ENCODE assay signal across 11 cellular contexts in the genomic region with DNA sequence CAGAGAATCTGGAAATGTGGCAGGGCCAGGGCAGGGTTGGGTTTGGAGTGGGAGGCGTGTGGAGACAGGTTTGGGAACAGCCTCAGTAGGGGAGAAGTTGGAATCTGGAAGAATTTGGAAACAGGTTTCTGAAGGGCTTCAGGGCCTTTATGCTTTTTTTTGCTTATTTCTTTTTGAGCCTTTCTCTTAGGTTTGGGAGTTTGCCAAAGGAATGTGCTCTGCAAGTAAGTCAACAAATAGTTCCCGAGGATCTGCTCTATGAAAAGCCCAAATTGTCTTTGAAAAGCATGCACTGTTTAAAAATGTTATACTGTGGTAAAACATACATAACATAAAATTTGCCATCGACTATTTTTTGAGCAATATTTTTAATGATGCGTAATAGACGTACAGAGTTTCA.
DNase-seq lines count a peak whose midpoint lies in the region; ATAC-seq and TF ChIP-seq lines count a peak whose summit lies in the region.
"Had no signal": no experiment of that assay in that cellular context is flagged by ENCODE, and none has a peak within 500 bp of the region (broad histone marks: within the 10 kb centered on the region; RNA-seq: fewer than 3 reads in every experiment).

No MANE protein-coding gene starts in this region.

- H3K4me3 Mint-ChIP-seq in osteocyte (ENCODE audit: unreplicated experiment) = no peak overlapping the region
- H3K4me3 Mint-ChIP-seq in WTC11 = no peak overlapping the region

- H3K27ac Mint-ChIP-seq in osteocyte (ENCODE audit: unreplicated experiment) = peak overlapping the region; percentile 90
- no peak overlapping the region for H3K27ac Mint-ChIP-seq in WTC11

- ATAC-seq in WTC11 = no peak
- no peak for ATAC-seq in HG03442 (IDR thresholded peaks at IDR 0.05; ENCODE audit: unreplicated experiment)

- peaks cover 63% of the 10 kb centered on the region for H3K4me1 Mint-ChIP-seq in osteocyte (ENCODE audit: unreplicated experiment)
- H3K4me1 Mint-ChIP-seq in WTC11 = 0 out of 2 replicates have a peak, but pooled peaks cover 3% of the 10 kb centered on the region

- CTCF ChIA-PET in WTC11 (lab: Charles Lee) = no interaction called here

- peak overlapping the region; percentile 94 for H3K27ac ChIP-seq in SJSA1

- H3K9me3 ChIP-seq in SJSA1 (replicated peaks) = no peaks in the 10 kb centered on the region

- H3K27me3 ChIP-seq in SJSA1 (replicated peaks) = no peaks in the 10 kb centered on the region

- H3K27me3 Mint-ChIP-seq in osteocyte (ENCODE audit: unreplicated experiment) (no peaks in the 10 kb centered on the region), WTC11 (ENCODE audit: low read depth) (no peaks in the 10 kb centered on the region)

- H3K4me3 ChIP-seq in SJSA1 (no peak overlapping the region), fibroblast of mammary gland (ENCODE audit: control insufficient read depth, low read depth, low read length) (no peak overlapping the region)

- POLR2A ChIA-PET in WTC11 (lab: Charles Lee) = no interaction called here

- peaks cover 48% of the 10 kb centered on the region for H3K4me1 ChIP-seq in SJSA1 (replicated peaks)

- DNase-seq in Ammon's horn (ENCODE audit: low spot score) (peak; percentile 42), SJSA1 (ENCODE audit: low read depth in 1 of 2, low spot score in 2 of 2) (peak in 1 of 2 experiments; percentile 76), fibroblast of mammary gland (ENCODE audit: low read depth) (peak; percentile 66), osteocyte (ENCODE audit: extremely low spot score, unreplicated experiment) (no peak), NCI-H774 (lab: John Stamatoyannopoulos, UW) (no peak), WTC11 (ENCODE audit: low spot score) (no peak), activated gamma-delta T cell (lab: John Stamatoyannopoulos, UW) (no peak)
- DNase-seq: activated CD4-positive, alpha-beta T cell treated with anti-CD3 and anti-CD28 coated beads for 48 hours; DND-41; SHP77 treated with DMSO at 0.1 percent for 48 hours had no signal

- H3K36me3 ChIP-seq in SJSA1 = no peaks in the 10 kb centered on the region

- H3K9me3 Mint-ChIP-seq in osteocyte (ENCODE audit: unreplicated experiment) (peaks cover 10% of the 10 kb centered on the region), WTC11 (peaks cover 13% of the 10 kb centered on the region)

- H3K36me3 Mint-ChIP-seq in osteocyte (ENCODE audit: unreplicated experiment) (no peaks in the 10 kb centered on the region), WTC11 (no peaks in the 10 kb centered on the region)

- no peak for TF ChIP-seq CTCF in fibroblast of mammary gland (conservative IDR thresholded peaks at IDR 0.05; ENCODE audit: control insufficient read depth, insufficient read depth, low read depth, low read length)
- TF ChIP-seq CTCF in osteocyte (IDR thresholded peaks at IDR 0.05) = no peak
- no peak for TF ChIP-seq CTCF in WTC11 (IDR thresholded peaks at IDR 0.05)

TF ChIP-seq in WTC11, 78 proteins besides CTCF, POLR2A, EP300 and RAD21:
- TF ChIP-seq PRRX2 (CRISPR knock-in tag; IDR thresholded peaks at IDR 0.05) (no peak), RELA (CRISPR knock-in tag; IDR thresholded peaks at IDR 0.05; ENCODE audit: borderline replicate concordance) (no peak), ZNF317 (CRISPR knock-in tag; IDR thresholded peaks at IDR 0.05; ENCODE audit: borderline replicate concordance, low read depth) (no peak)

Comparison
In these comparisons a context has a peak if more than half of its experiments do, and no peak if none do; other contexts are left out.
1. DNase-seq: peak in Ammon's horn (single experiment) and fibroblast of mammary gland (single experiment); none in osteocyte (single experiment), NCI-H774 (single experiment), WTC11 (single experiment) and activated gamma-delta T cell (single experiment).